9 cellular contexts compared by ENCODE assay signal in the genomic region with DNA sequence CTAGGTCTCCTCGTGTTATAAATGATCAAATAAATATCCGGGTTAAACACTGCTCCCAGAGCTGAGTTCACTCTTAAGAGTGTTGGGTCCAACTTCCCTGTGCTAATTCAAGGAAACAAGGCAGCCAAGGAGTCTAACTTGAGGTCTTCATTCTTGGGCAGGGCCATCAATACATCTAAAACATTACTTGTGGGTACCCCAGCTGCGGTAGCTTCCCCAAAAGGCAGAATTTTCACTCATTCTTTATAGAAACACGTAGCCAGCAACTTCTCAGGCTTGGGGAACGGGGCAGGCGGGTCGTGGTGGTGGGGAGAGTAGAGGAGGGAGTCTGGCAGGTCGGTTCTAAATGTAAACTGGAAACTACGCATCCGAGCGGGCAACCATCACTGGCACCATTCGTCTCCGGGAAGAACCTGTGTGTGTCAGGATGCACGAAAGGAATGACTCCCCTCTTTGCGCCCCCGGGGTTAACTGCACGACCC. TPM values are rescaled to one million over a fixed set of nuclear protein-coding genes. Genes with fewer than 3 reads are reported as not detected.
A peak's percentile ranks its signal among the peaks of the same experiment; 100 is the strongest.
DNase-seq lines count a peak whose midpoint lies in the region; ATAC-seq, FAIRE-seq and TF ChIP-seq lines count a peak whose summit lies in the region.
"Had no signal": no experiment of that assay in that cellular context is flagged by ENCODE, and none has a peak within 500 bp of the region (broad histone marks: within the 10 kb centered on the region; RNA-seq: fewer than 3 reads in every experiment).

No MANE protein-coding gene starts in this region.

- H3K23ac ChIP-seq in IMR-90 (ENCODE audit: low read depth, low read length): peak overlapping the region; percentile 96

- CTCF ChIA-PET in IMR-90 (lab: Yijun Ruan, JAX): no interaction called here

- peak overlapping the region; percentile 99 for H3K4ac ChIP-seq in IMR-90 (ENCODE audit: low read depth, low read length)

- H3K9me1 ChIP-seq in IMR-90 (ENCODE audit: insufficient read depth, low read length): no peaks in the 10 kb centered on the region

- peak overlapping the region; percentile 88 for H3K4me2 ChIP-seq in IMR-90 (ENCODE audit: low read depth, low read length)

- peak overlapping the region; percentile 91 for H3K56ac ChIP-seq in IMR-90 (ENCODE audit: extremely low read depth, insufficient read depth, low read length)

- peak overlapping the region; percentile 53 for H2BK120ac ChIP-seq in IMR-90 (ENCODE audit: low read depth, low read length)

- H3K18ac ChIP-seq in IMR-90 (ENCODE audit: low read depth, low read length): peak overlapping the region; percentile 73; the same call in 1 of the 2 replicates

- H3K36me3 Mint-ChIP-seq in activated T-cell treated with anti-CD3 and anti-CD28 coated beads, Interleukin-2, amount 50 U/mL, for 72 hours (ENCODE audit: insufficient read depth in 2 of 2): peaks cover 1 to 2% of the 10 kb centered on the region in 2 donors
- H3K36me3 Mint-ChIP-seq in glutamatergic neuron (ENCODE audit: unreplicated experiment): no peaks in the 10 kb centered on the region

- POLR2A ChIA-PET in IMR-90 (lab: Charles Lee; ENCODE audit: unreplicated experiment): no interaction called here

- H4K20me1 ChIP-seq in IMR-90 (ENCODE audit: insufficient read depth, low read length): peaks cover 15% of the 10 kb centered on the region; the same call in 1 of the 2 replicates

- FAIRE-seq in pancreas (lab: Jason Lieb, UNC): no peak

- DNase-seq in EL (peak; percentile 15), IMR-90 (no peak), glutamatergic neuron (no peak), pancreas (peak in 2 of 6 donors; percentile 17 to 63), putamen (ENCODE audit: low spot score) (no peak)
- DNase-seq in activated T-cell treated with anti-CD3 and anti-CD28 coated beads, Interleukin-2, amount 50 U/mL, for 72 hours: peak in 1 of 2 donors; percentile 26

- intact Hi-C loops in IMR-90 (cut with micrococcal nuclease) (loop anchor here (5.0 kb wide), 1 partner anchor 66 kb away; no protein-coding TSS in a partner anchor), pancreas (cut with DNase I) (no loop called here)

- peaks cover 49% of the 10 kb centered on the region for H3K4me1 Mint-ChIP-seq in activated T-cell treated with anti-CD3 and anti-CD28 coated beads, Interleukin-2, amount 50 U/mL, for 72 hours (ENCODE audit: low read depth)
- H3K4me1 Mint-ChIP-seq in glutamatergic neuron (ENCODE audit: low read depth, unreplicated experiment): peaks cover 14% of the 10 kb centered on the region

- no peak overlapping the region for H2BK15ac ChIP-seq in IMR-90 (ENCODE audit: low read depth, low read length)

- dilution Hi-C loops in IMR-90 (cut with HindIII; ENCODE audit: low sequenced_read_pairs, unreplicated experiment): no loop called here

- H3K27me3 ChIP-seq in IMR-90 (ENCODE audit: control insufficient read depth, insufficient read depth, low read length) (no peaks in the 10 kb centered on the region), pancreas (no peaks in the 10 kb centered on the region)

- H4K8ac ChIP-seq in IMR-90 (ENCODE audit: low read depth in 2 of 2, low read length in 2 of 2): peak overlapping the region; percentile 98 to 99

- H3K4me3 ChIP-seq in IMR-90 (ENCODE audit: insufficient read depth, low read depth, low read length) (peak overlapping the region; percentile 61), pancreas (peak overlapping the region; percentile 68 to 93 (median 91))

- WGBS in IMR-90 (ENCODE audit: extremely low coverage in 2 of 2, insufficient read length in 1 of 2), 2 experiments: 0% methylated on average over 7 of the region's 17 CpGs; no CpG with 5 or more reads in 1 of the 2 experiments
- 1% methylated on average over 17 of the region's 17 CpGs for WGBS in pancreas, 2 donors

- peak overlapping the region; percentile 96 for H2AK9ac ChIP-seq in IMR-90 (replicated peaks; ENCODE audit: low read depth, low read length, poor library complexity)

- H3K9me3 ChIP-seq in IMR-90 (ENCODE audit: control insufficient read depth, insufficient read depth, low read length) (no peaks in the 10 kb centered on the region), pancreas (no peaks in the 10 kb centered on the region)

- peak overlapping the region; percentile 88 for H3K27ac Mint-ChIP-seq in activated T-cell treated with anti-CD3 and anti-CD28 coated beads, Interleukin-2, amount 50 U/mL, for 72 hours
- H3K27ac Mint-ChIP-seq in glutamatergic neuron (ENCODE audit: unreplicated experiment): peak overlapping the region; percentile 74

- H2BK5ac ChIP-seq in IMR-90 (ENCODE audit: low read depth, low read length, poor library complexity, severe bottlenecking): peak overlapping the region; percentile 82

- no peaks in the 10 kb centered on the region for H3K4me1 ChIP-seq in IMR-90 (ENCODE audit: control insufficient read depth, insufficient read depth, low read length)
- peaks cover 0 to 10% (median 8%) of the 10 kb centered on the region in 3 donors for H3K4me1 ChIP-seq in pancreas

- H3K9ac ChIP-seq in IMR-90 (ENCODE audit: low read depth, low read length): peak overlapping the region; percentile 88

- peak overlapping the region; percentile 88 to 99 for H3K4me3 Mint-ChIP-seq in activated T-cell treated with anti-CD3 and anti-CD28 coated beads, Interleukin-2, amount 50 U/mL, for 72 hours
- peak overlapping the region; percentile 88 for H3K4me3 Mint-ChIP-seq in glutamatergic neuron (ENCODE audit: unreplicated experiment)

- H4K5ac ChIP-seq in IMR-90 (ENCODE audit: low read depth, low read length): peak overlapping the region; percentile 89

- no TSS peak for BruUV-seq in IMR-90 (replicated peaks; lab: Mats Ljungman, UMichigan)

- in situ Hi-C loops in IMR-90 (cut with MboI; ENCODE audit: low sequenced_read_pairs): loop anchor here (10.0 kb wide), 1 partner anchor 56 kb away; a partner anchor contains a TSS

- no peaks in the 10 kb centered on the region for H3K27me3 Mint-ChIP-seq in activated T-cell treated with anti-CD3 and anti-CD28 coated beads, Interleukin-2, amount 50 U/mL, for 72 hours (ENCODE audit: low read depth)
- peaks cover 2% of the 10 kb centered on the region for H3K27me3 Mint-ChIP-seq in glutamatergic neuron (ENCODE audit: unreplicated experiment)

- H2AFZ ChIP-seq in IMR-90 (replicated peaks; ENCODE audit: low read length, poor library complexity): peak overlapping the region; percentile 99

- H3K9me3 Mint-ChIP-seq in activated T-cell treated with anti-CD3 and anti-CD28 coated beads, Interleukin-2, amount 50 U/mL, for 72 hours: peaks cover 0 to 1% of the 10 kb centered on the region in 2 donors
- peaks cover 5% of the 10 kb centered on the region for H3K9me3 Mint-ChIP-seq in glutamatergic neuron (ENCODE audit: unreplicated experiment)

- no peaks in the 10 kb centered on the region for H3K36me3 ChIP-seq in IMR-90 (ENCODE audit: control insufficient read depth, insufficient read depth, low read length)
- no peaks in the 10 kb centered on the region for H3K36me3 ChIP-seq in pancreas

- no peak for TF ChIP-seq RAD21 in IMR-90 (IDR thresholded peaks at IDR 0.05; ENCODE audit: low read length)

- no peak for TF ChIP-seq CTCF in IMR-90 (conservative IDR thresholded peaks at IDR 0.05; ENCODE audit: low read depth, low read length)
- no peak for TF ChIP-seq CTCF in glutamatergic neuron (IDR thresholded peaks at IDR 0.05; ENCODE audit: partially characterized antibody, unreplicated experiment)
- TF ChIP-seq CTCF in pancreas (IDR thresholded peaks at IDR 0.05): no peak

- H3K14ac ChIP-seq in IMR-90 (replicated peaks; ENCODE audit: low read depth, low read length): peak overlapping the region; percentile 99

- peak overlapping the region; percentile 96 for H4K91ac ChIP-seq in IMR-90 (ENCODE audit: insufficient read depth, low read depth, low read length)

- peak overlapping the region; percentile 87 for H2AK5ac ChIP-seq in IMR-90 (ENCODE audit: low read depth, low read length)

- TF ChIP-seq POLR2A in IMR-90 (IDR thresholded peaks at IDR 0.05; ENCODE audit: low read depth, low read length): no peak

- H2BK20ac ChIP-seq in IMR-90 (ENCODE audit: low read depth, low read length): no peak overlapping the region

- H3K27ac ChIP-seq in IMR-90 (ENCODE audit: insufficient read depth, low read length) (peak overlapping the region; percentile 81), pancreas (peak overlapping the region; percentile 73 to 92 (median 88))

- ATAC-seq in IMR-90 (ENCODE audit: low read depth): peak; percentile 10
- ATAC-seq in activated T-cell treated with anti-CD3 and anti-CD28 coated beads, Interleukin-2, amount 50 U/mL, for 72 hours (replicated peaks in 1 of 2): peak; percentile 1
- ATAC-seq in pancreas: peak; percentile 4 to 31 (median 19)
- ATAC-seq in HG02623 (IDR thresholded peaks at IDR 0.05; ENCODE audit: unreplicated experiment): no peak
- ATAC-seq in GM18858 (IDR thresholded peaks at IDR 0.05; ENCODE audit: unreplicated experiment): no peak

- peaks cover 5 to 24% of the 10 kb centered on the region in 2 experiments; a peak in 3 of 4 replicates for H3K79me1 ChIP-seq in IMR-90 (ENCODE audit: low read depth in 1 of 2, low read length in 2 of 2)

TF ChIP-seq in IMR-90, 13 proteins besides CTCF, POLR2A, EP300 and RAD21 (continues in another document):
- TF ChIP-seq RCOR1 (IDR thresholded peaks at IDR 0.05; ENCODE audit: insufficient replicate concordance, low read length) (no peak), CEBPB (IDR thresholded peaks at IDR 0.05; ENCODE audit: low read depth, low read length) (no peak), CHD1 (IDR thresholded peaks at IDR 0.05; ENCODE audit: low read depth, low read length) (no peak), NFE2L2 (IDR thresholded peaks at IDR 0.05; ENCODE audit: low read depth, low read length) (no peak)

RNA-seq across cellular contexts. Expression of a gene that starts 0.7 kb away (rescaled TPM):
- 95.5 and 95.8 TPM in 2 replicates for total RNA-seq in IMR-90 (2012; rRNA removed)
- polyA plus RNA-seq in IMR-90 (2012; rRNA removed): 43.1 and 54.8 TPM in 2 replicates
- 37.1 and 40.0 TPM in 2 replicates for polyA plus RNA-seq in IMR-90 (2012; cell fraction: cytosol; rRNA removed)
- polyA plus RNA-seq in IMR-90 (2012; cell fraction: nucleus; rRNA removed; ENCODE audit: low replicate concordance): 10.7 and 20.6 TPM in 2 replicates
- 100 to 1,000 TPM; 112 to 125 TPM for total RNA-seq in activated T-cell treated with anti-CD3 and anti-CD28 coated beads, Interleukin-2, amount 50 U/mL, for 72 hours
- 108 TPM for total RNA-seq in glutamatergic neuron (ENCODE audit: unreplicated experiment)
- 10 to 100 TPM; 23.8 to 55.2 (median 36.1) TPM for total RNA-seq in pancreas
- 10 to 100 TPM; 10.2 to 27.8 TPM for polyA plus RNA-seq in pancreas

RNA-seq across cellular contexts. Expression of a gene that starts 53.7 kb away (rescaled TPM):
- not detected in 2 replicates for total RNA-seq in IMR-90 (2012; rRNA removed)
- not detected in 2 replicates for polyA plus RNA-seq in IMR-90 (2012; rRNA removed)
- polyA plus RNA-seq in IMR-90 (2012; cell fraction: cytosol; rRNA removed): not detected in 2 replicates
- polyA plus RNA-seq in IMR-90 (2012; cell fraction: nucleus; rRNA removed; ENCODE audit: low replicate concordance): not detected in 2 replicates
- total RNA-seq in activated T-cell treated with anti-CD3 and anti-CD28 coated beads, Interleukin-2, amount 50 U/mL, for 72 hours: under 1 TPM; 0.26 to 0.28 TPM
- not detected for total RNA-seq in glutamatergic neuron (ENCODE audit: unreplicated experiment)
- 10 to 100 TPM in 1 of 6 donors, 1 to 10 TPM in 2, under 1 TPM in 3; 0.23 to 14.6 (median 1.1) TPM for total RNA-seq in pancreas
- 1 to 10 TPM in 1 of 2 donors, under 1 TPM in 1; 0.35 to 1.1 TPM for polyA plus RNA-seq in pancreas
- total RNA-seq: SK-MEL-5 had no signal

Comparison
In these comparisons a context has a peak if more than half of its experiments do, and no peak if none do; other contexts are left out.
1. ATAC-seq: peak in IMR-90 (single experiment), activated T-cell treated with anti-CD3 and anti-CD28 coated beads, Interleukin-2, amount 50 U/mL, for 72 hours (2 of 2) and pancreas (4 of 4); none in HG02623 (single experiment) and GM18858 (single experiment).